In the genomic region with DNA sequence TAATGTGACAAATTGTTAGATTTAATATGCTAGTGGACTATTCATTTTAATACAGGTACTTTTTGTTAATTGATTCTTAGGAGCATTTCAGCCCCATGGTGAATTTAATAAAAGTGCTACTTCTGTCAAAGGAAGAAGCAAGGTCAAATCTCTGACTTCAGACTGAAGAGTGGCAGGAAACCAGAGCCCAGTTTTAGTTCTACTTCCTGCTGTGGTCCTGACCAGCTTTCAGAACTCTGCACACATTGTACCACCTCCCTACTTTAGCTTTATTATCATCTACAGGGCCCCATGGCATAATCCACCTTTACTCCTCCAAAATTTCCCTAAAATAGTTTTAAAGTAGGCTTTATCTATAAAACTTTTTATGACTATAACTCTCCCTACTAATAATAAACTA, we compare ENCODE assay signal across 18 cellular contexts. TPM values are rescaled to one million over a fixed set of nuclear protein-coding genes. Genes with fewer than 3 reads are reported as not detected.
A peak's percentile ranks its signal among the peaks of the same experiment; 100 is the strongest.
DNase-seq lines count a peak whose midpoint lies in the region; ATAC-seq, FAIRE-seq and TF ChIP-seq lines count a peak whose summit lies in the region.
"Had no signal": no experiment of that assay in that cellular context is flagged by ENCODE, and none has a peak within 500 bp of the region (broad histone marks: within the 10 kb centered on the region; RNA-seq: fewer than 3 reads in every experiment).

No MANE protein-coding gene starts in this region.

- no peaks in the 10 kb centered on the region for H3K36me3 ChIP-seq in aorta (ENCODE audit: control insufficient read depth in 1 of 2, insufficient read depth in 2 of 2, low read length in 1 of 2)
- H3K36me3 ChIP-seq: transverse colon had no signal

- H3K27ac ChIP-seq in aorta (ENCODE audit: low read depth in 1 of 2, low read length in 2 of 2), result no peak overlapping the region
- H3K27ac ChIP-seq: transverse colon had no signal

- H3K4me1 ChIP-seq in aorta (ENCODE audit: control insufficient read depth in 1 of 2, insufficient read depth in 2 of 2, low read length in 2 of 2), result no peaks in the 10 kb centered on the region
- H3K4me1 ChIP-seq: transverse colon had no signal

- DNase-seq in GM12892 (ENCODE audit: insufficient read length), result no peak
- DNase-seq in ureter (ENCODE audit: low spot score), result no peak
- no peak for DNase-seq in NK-92 (lab: John Stamatoyannopoulos, UW; ENCODE audit: unreplicated experiment)
- no peak for DNase-seq in aorta
- DNase-seq: activated naive CD4-positive, alpha-beta T cell treated with anti-CD3 and anti-CD28 coated beads, Interleukin-2, amount 10 ng/mL, durations not matched to agents 7 days and 5 days; effector memory CD8-positive, alpha-beta T cell; foreskin fibroblast; NCI-H1417 treated with DMSO at 0.1 percent for 48 hours; NCI-H69; Right ventricle myocardium superior; stimulated activated CD4-positive, alpha-beta T cell treated with anti-CD3 and anti-CD28 coated beads, Interleukin-2, amount 100 ng/mL, for 24 hours; transverse colon had no signal

- intact Hi-C loops in aorta (cut with DNase I), result no loop called here

- peak; percentile 60 for FAIRE-seq in GM12892 (lab: Jason Lieb, UNC)
- FAIRE-seq: G401.6 had no signal

- peak; percentile 62 for ATAC-seq in GM19351 (IDR thresholded peaks at IDR 0.05; ENCODE audit: unreplicated experiment)
- ATAC-seq in HG02678 (IDR thresholded peaks at IDR 0.05; ENCODE audit: unreplicated experiment), result peak; percentile 52
- ATAC-seq in HG03354 (IDR thresholded peaks at IDR 0.05; ENCODE audit: poor library complexity, severe bottlenecking, unreplicated experiment), result peak; percentile 58
- no peak for ATAC-seq in GM19455 (IDR thresholded peaks at IDR 0.05; ENCODE audit: unreplicated experiment)
- no peak for ATAC-seq in aorta (ENCODE audit: low FRiP score)
- ATAC-seq: effector memory CD8-positive, alpha-beta T cell had no signal

- no peak overlapping the region for H3K4me3 ChIP-seq in aorta (ENCODE audit: low read length in 2 of 2)
- H3K4me3 ChIP-seq: transverse colon had no signal

- no peaks in the 10 kb centered on the region for H3K27me3 ChIP-seq in aorta (ENCODE audit: control insufficient read depth in 1 of 2, insufficient read depth in 2 of 2, low read length in 1 of 2)
- H3K27me3 ChIP-seq: transverse colon had no signal

- TF ChIP-seq POLR2A in GM12892 (IDR thresholded peaks at IDR 0.05; ENCODE audit: low read depth, low read length), result no peak

- no peaks in the 10 kb centered on the region for H3K9me3 ChIP-seq in aorta (ENCODE audit: control insufficient read depth, low read length)
- H3K9me3 ChIP-seq: transverse colon had no signal

RNA-seq across cellular contexts. Expression of gene CTTNBP2, which starts 33.7 kb away (rescaled TPM):
- not detected for polyA plus RNA-seq in GM12892 (2012; ENCODE audit: missing spikeins)
- total RNA-seq in ureter, result 16.6 TPM
- total RNA-seq in aorta, result 10 to 100 TPM; 15.9 to 29.6 TPM
- 1 to 10 TPM; 1.2 to 1.4 TPM for polyA plus RNA-seq in aorta
- total RNA-seq: lung microvascular endothelial cell had no signal

Comparison
In these comparisons a context has a peak if more than half of its experiments do, and no peak if none do; other contexts are left out.
1. ATAC-seq: peak in GM19351 (single experiment), HG02678 (single experiment) and HG03354 (single experiment); none in GM19455 (single experiment) and aorta (single experiment).